ENCODE assay signal across 22 cellular contexts in genomic region chr16:5002699-5003143, GRCh38. TPM values are rescaled to one million over a fixed set of nuclear protein-coding genes. Genes with fewer than 3 reads are reported as not detected.
DNase-seq lines count a peak whose midpoint lies in the region; ATAC-seq, FAIRE-seq and TF ChIP-seq lines count a peak whose summit lies in the region.
"Had no signal": no experiment of that assay in that cellular context is flagged by ENCODE, and none has a peak within 500 bp of the region (broad histone marks: within the 10 kb centered on the region; RNA-seq: fewer than 3 reads in every experiment).

No MANE protein-coding gene starts in this region.

- H3K4me1 ChIP-seq in right atrium auricular region, result peaks cover 0 to 6% of the 10 kb centered on the region in 2 donors
- peaks cover 0 to 9% of the 10 kb centered on the region in 2 experiments; a peak in 2 of 5 replicates for H3K4me1 ChIP-seq in K562 (replicated peaks in 1 of 2; ENCODE audit: control insufficient read depth in 2 of 2, insufficient read depth in 2 of 2, low read length in 2 of 2)
- H3K4me1 ChIP-seq in left ventricle myocardium inferior, result peaks cover 17% of the 10 kb centered on the region
- H3K4me1 ChIP-seq in mucosa of descending colon (ENCODE audit: low read depth), result no peaks in the 10 kb centered on the region
- H3K4me1 ChIP-seq: Caco-2 had no signal

- ATAC-seq in Right ventricle myocardium inferior (peak; percentile 80), K562 (no peak), mucosa of descending colon (no peak)

- no peak for DNase-seq in Right ventricle myocardium inferior (ENCODE audit: missing footprints)
- DNase-seq in right atrium auricular region (ENCODE audit: low spot score), result no peak
- DNase-seq in K562 (ENCODE audit: extremely low read depth in 1 of 4, low spot score in 3 of 4), result no peak
- DNase-seq in left ventricle myocardium inferior, result no peak
- no peak for DNase-seq in mucosa of descending colon
- no peak for DNase-seq in cortex of kidney (lab: John Stamatoyannopoulos, UW)
- DNase-seq in NCI-H1048 (lab: John Stamatoyannopoulos, UW), result no peak
- DNase-seq: 8988T; Caco-2; CD4-positive, alpha-beta memory T cell; DND-41; H9; IMR-90; NCI-H1105 treated with DMSO at 0.1 percent for 48 hours; NCI-H2029 treated with DMSO at 0.1 percent for 48 hours; NCI-H526; SIG-M5; SK-N-SH had no signal

- H3K36me3 ChIP-seq in right atrium auricular region, result no peaks in the 10 kb centered on the region
- H3K36me3 ChIP-seq in K562 (ENCODE audit: control insufficient read depth, insufficient read depth, low read length), result no peaks in the 10 kb centered on the region
- H3K36me3 ChIP-seq in left ventricle myocardium inferior, result no peaks in the 10 kb centered on the region
- no peaks in the 10 kb centered on the region for H3K36me3 ChIP-seq in mucosa of descending colon (ENCODE audit: low read depth)
- H3K36me3 ChIP-seq: BLaER1 treated with 17β-estradiol and CSF1 and Interleukin-3, amounts not matched to agents 10 nM and 100 nM had no signal

- 0% methylated on average over 3 of the region's 3 CpGs for WGBS in K562 (ENCODE audit: insufficient coverage, low coverage, missing lambda C conversion rate)

- intact Hi-C loops in Right ventricle myocardium inferior (cut with DNase I), result loop anchor here (1.0 kb wide), 1 partner anchor 20 kb away; no protein-coding TSS in a partner anchor
- intact Hi-C loops in K562 (cut with micrococcal nuclease), result no loop called here
- intact Hi-C loops in left ventricle myocardium inferior (cut with micrococcal nuclease), result no loop called here
- intact Hi-C loops in mucosa of descending colon (cut with DNase I, micrococcal nuclease), result no loop called here

- no TSS peak for BruUV-seq in K562 (replicated peaks; lab: Mats Ljungman, UMichigan)

- H3K27me3 ChIP-seq in right atrium auricular region (no peaks in the 10 kb centered on the region), K562 (ENCODE audit: control insufficient read depth in 2 of 2, insufficient read depth in 2 of 2, low read length in 2 of 2) (peaks cover 38 to 68% of the 10 kb centered on the region in 2 experiments; a peak in 3 of 5 replicates), left ventricle myocardium inferior (ENCODE audit: low read depth) (no peaks in the 10 kb centered on the region)
- H3K27me3 ChIP-seq: BLaER1 treated with 17β-estradiol and CSF1 and Interleukin-3, amounts not matched to agents 10 nM and 100 nM had no signal

- no peaks in the 10 kb centered on the region for H3K9me1 ChIP-seq in K562 (ENCODE audit: control insufficient read depth, insufficient read depth, low read length)

- H3K4me3 ChIP-seq in right atrium auricular region, result no peak overlapping the region
- no peak overlapping the region for H3K4me3 ChIP-seq in K562
- peak overlapping the region; percentile 63 for H3K4me3 ChIP-seq in left ventricle myocardium inferior
- no peak overlapping the region for H3K4me3 ChIP-seq in mucosa of descending colon
- H3K4me3 ChIP-seq: BLaER1 treated with 17β-estradiol and CSF1 and Interleukin-3, amounts not matched to agents 10 nM and 100 nM had no signal

- no peak for FAIRE-seq in K562 (lab: Jason Lieb, UNC)
- FAIRE-seq: GM12891, HTR-8/SVneo had no signal

- peak overlapping the region in 1 of 2 donors; percentile 23 for H3K27ac ChIP-seq in right atrium auricular region
- no peak overlapping the region for H3K27ac ChIP-seq in K562 (ENCODE audit: extremely low read depth, low read depth, low read length)
- peak overlapping the region; percentile 86 for H3K27ac ChIP-seq in left ventricle myocardium inferior (replicated peaks)
- H3K27ac ChIP-seq: BLaER1 treated with 17β-estradiol and CSF1 and Interleukin-3, amounts not matched to agents 10 nM and 100 nM had no signal

- H4K20me1 ChIP-seq in K562 (replicated peaks; ENCODE audit: control insufficient read depth, insufficient read depth, low read length), result peaks cover 4% of the 10 kb centered on the region; the same call in 1 of the 2 replicates

- no peak for TF ChIP-seq POLR2A in K562 (conservative IDR thresholded peaks at IDR 0.05)

- no peak for TF ChIP-seq RAD21 in K562 (CRISPR knock-in tag; conservative IDR thresholded peaks at IDR 0.05 in 1 of 2, IDR thresholded peaks at IDR 0.05 in 1 of 2)

- no peak overlapping the region for H3K4me2 ChIP-seq in K562 (ENCODE audit: insufficient read depth, low read length)
- H3K4me2 ChIP-seq: BLaER1 treated with 17β-estradiol and CSF1 and Interleukin-3, amounts not matched to agents 10 nM and 100 nM; SK-N-SH had no signal

- TF ChIP-seq CTCF in right atrium auricular region (IDR thresholded peaks at IDR 0.05), result no peak
- no peak for TF ChIP-seq CTCF in K562 (IDR thresholded peaks at IDR 0.05 in 2 of 3, conservative IDR thresholded peaks at IDR 0.05 in 1 of 3; ENCODE audit: insufficient read depth in 2 of 3, low read depth in 1 of 3, low read length in 3 of 3)
- TF ChIP-seq CTCF in left ventricle myocardium inferior (IDR thresholded peaks at IDR 0.05; ENCODE audit: borderline replicate concordance), result no peak
- no peak for TF ChIP-seq CTCF in mucosa of descending colon (IDR thresholded peaks at IDR 0.05)

- H3K9me3 ChIP-seq in right atrium auricular region (no peaks in the 10 kb centered on the region), K562 (replicated peaks; ENCODE audit: control insufficient read depth, insufficient read depth, low read depth, low read length) (no peaks in the 10 kb centered on the region), left ventricle myocardium inferior (replicated peaks) (no peaks in the 10 kb centered on the region), mucosa of descending colon (no peaks in the 10 kb centered on the region)
- H3K9me3 ChIP-seq: BLaER1 treated with 17β-estradiol and CSF1 and Interleukin-3, amounts not matched to agents 10 nM and 100 nM; Caco-2; SK-N-SH had no signal

- H2AFZ ChIP-seq in K562 (ENCODE audit: low read depth, low read length), result no peak overlapping the region

- H3K79me2 ChIP-seq in K562 (ENCODE audit: control insufficient read depth, insufficient read depth, low read length), result no peaks in the 10 kb centered on the region

- H3K9ac ChIP-seq in K562 (ENCODE audit: insufficient read depth in 1 of 2, low read depth in 2 of 2, low read length in 2 of 2), result no peak overlapping the region
- H3K9ac ChIP-seq: BLaER1 treated with 17β-estradiol and CSF1 and Interleukin-3, amounts not matched to agents 10 nM and 100 nM; SK-N-SH had no signal

- CTCF ChIA-PET in K562 (lab: Yijun Ruan, JAX; ENCODE audit: low intra/inter-chr PET ratio), result no interaction called here

- in situ Hi-C loops in K562 (cut with MboI), result no loop called here

- POLR2A ChIA-PET in K562 (lab: Yijun Ruan, JAX), result no interaction called here

- no peak for TF ChIP-seq EP300 in K562 (IDR thresholded peaks at IDR 0.05; ENCODE audit: low read length)

TF ChIP-seq in K562, 482 proteins besides CTCF, POLR2A, EP300 and RAD21 (continues in another document):
- TF ChIP-seq ZNF146 (CRISPR knock-in tag; IDR thresholded peaks at IDR 0.05; ENCODE audit: unreplicated experiment) (no peak), HEY1 (CRISPR knock-in tag; IDR thresholded peaks at IDR 0.05; ENCODE audit: borderline replicate concordance) (no peak), ZNF134 (CRISPR knock-in tag; conservative IDR thresholded peaks at IDR 0.05) (no peak), NONO (IDR thresholded peaks at IDR 0.05; ENCODE audit: low read depth in 2 of 2, low read length in 1 of 2) (no peak)

RNA-seq across cellular contexts. Expression of gene NAGPA, which starts 31.0 kb away (rescaled TPM):
- 6.5 TPM for total RNA-seq in Right ventricle myocardium inferior
- total RNA-seq in right atrium auricular region, result 10 to 100 TPM in 1 of 2 donors, 1 to 10 TPM in 1; 8.1 to 12.7 TPM
- 9.5 and 17.8 TPM in 2 replicates for total RNA-seq in K562 (2011; cell fraction: chromatin; rRNA removed; ENCODE audit: low replicate concordance)
- 19.6 and 28.9 TPM in 2 replicates for total RNA-seq in K562 (2011; cell fraction: nucleolus; rRNA removed)
- total RNA-seq in K562 (2011; cell fraction: nucleoplasm; rRNA removed), result 16.7 and 17.6 TPM in 2 replicates
- total RNA-seq in K562 (2014; rRNA removed), result 12.5 and 12.7 TPM in 2 replicates
- 3.0 and 3.8 TPM in 2 replicates for total RNA-seq in K562 (2014; rRNA removed; fragmentation: Illumina TruSeq; extraction: Trizol)
- total RNA-seq in K562 (2015; rRNA removed; fragmentation: Illumina TruSeq; extraction: Trizol), result 6.9 and 7.2 TPM in 2 replicates
- 11.9 and 12.8 TPM in 2 replicates for total RNA-seq in K562 (2021)
- polyA plus RNA-seq in K562 (2011; rRNA removed), result 3.8 and 4.5 TPM in 2 replicates
- polyA plus RNA-seq in K562 (2011; cell fraction: cytosol; rRNA removed), result 6.3 and 14.1 TPM in 2 replicates
- 11.2 and 19.4 TPM in 2 replicates for polyA plus RNA-seq in K562 (2011; cell fraction: nucleus; rRNA removed)
- polyA plus RNA-seq in K562 (2012), result 6.5 and 8.8 TPM in 2 replicates
- polyA plus RNA-seq in K562 (2014; fragmentation: Illumina TruSeq; extraction: Trizol), result 4.6 and 8.6 TPM in 2 replicates
- polyA plus RNA-seq in K562 (2014; fragmentation: Nextera tagmentation; extraction: Ambion mirVana), result under 1 TPM; 0.15 to 0.53 TPM
- 11.1 and 12.7 TPM in 2 replicates for polyA plus RNA-seq in K562 (2014; rRNA removed)
- 2.8 and 5.7 TPM in 2 replicates for polyA minus RNA-seq in K562 (2011; rRNA and poly(A)+ RNA removed)
- polyA minus RNA-seq in K562 (2011; cell fraction: cytosol; rRNA and poly(A)+ RNA removed), result 5.6 and 6.1 TPM in 2 replicates
- 7.6 and 9.0 TPM in 2 replicates for polyA minus RNA-seq in K562 (2011; cell fraction: nucleus; rRNA and poly(A)+ RNA removed)
- total RNA-seq in left ventricle myocardium inferior, result 6.6 TPM
- total RNA-seq in mucosa of descending colon, result 10 to 100 TPM; 21.5 to 34.7 (median 24.9) TPM

RNA-seq across cellular contexts. Expression of gene SEC14L5, which starts 44.6 kb away (rescaled TPM):
- total RNA-seq in Right ventricle myocardium inferior (23.5 TPM), right atrium auricular region (1 to 10 TPM in 1 of 2 donors, under 1 TPM in 1; 0.28 to 2.0 TPM), K562 (2014; rRNA removed) (not detected in 2 replicates), K562 (2014; rRNA removed; fragmentation: Illumina TruSeq; extraction: Trizol) (not detected in 2 replicates), K562 (2015; rRNA removed; fragmentation: Illumina TruSeq; extraction: Trizol) (not detected in 2 replicates), K562 (2021) (0.22 TPM in 1 of 2 replicates, not detected in the other), left ventricle myocardium inferior (15.5 TPM), mucosa of descending colon (1 to 10 TPM; 1.3 to 1.6 (median 1.4) TPM)
- total RNA-seq in K562 (2011; cell fraction: chromatin; rRNA removed; ENCODE audit: low replicate concordance), result 0.44 TPM in 1 of 2 replicates, not detected in the other
- total RNA-seq in K562 (2011; cell fraction: nucleolus; rRNA removed), result not detected in 2 replicates
- total RNA-seq in K562 (2011; cell fraction: nucleoplasm; rRNA removed), result 0.22 TPM in 1 of 2 replicates, not detected in the other
- polyA plus RNA-seq in K562 (2011; rRNA removed) (not detected in 2 replicates), K562 (2014; fragmentation: Illumina TruSeq; extraction: Trizol) (not detected in 2 replicates), K562 (2014; fragmentation: Nextera tagmentation; extraction: Ambion mirVana) (not detected), K562 (2014; rRNA removed) (0.11 TPM in 1 of 2 replicates, not detected in the other)
- polyA plus RNA-seq in K562 (2011; cell fraction: cytosol; rRNA removed), result 0.01 and 0.15 TPM in 2 replicates
- polyA plus RNA-seq in K562 (2011; cell fraction: nucleus; rRNA removed), result 0.01 TPM in 2 replicates
- not detected in 2 replicates for polyA plus RNA-seq in K562 (2012)
- polyA minus RNA-seq in K562 (2011; rRNA and poly(A)+ RNA removed), result not detected in 2 replicates
- polyA minus RNA-seq in K562 (2011; cell fraction: cytosol; rRNA and poly(A)+ RNA removed), result not detected in 2 replicates
- polyA minus RNA-seq in K562 (2011; cell fraction: nucleus; rRNA and poly(A)+ RNA removed), result not detected in 2 replicates
- total RNA-seq: CD4-positive, alpha-beta memory T cell; IMR-90; RPMI7951 had no signal
- polyA plus RNA-seq: CD4-positive, alpha-beta memory T cell had no signal
